25 cellular contexts compared by ENCODE assay signal in genomic region chr4:153418114-153418513, GRCh38. TPM values are rescaled to one million over a fixed set of nuclear protein-coding genes. Genes with fewer than 3 reads are reported as not detected.
DNase-seq lines count a peak whose midpoint lies in the region; ATAC-seq and TF ChIP-seq lines count a peak whose summit lies in the region.
"Had no signal": no experiment of that assay in that cellular context is flagged by ENCODE, and none has a peak within 500 bp of the region (broad histone marks: within the 10 kb centered on the region; RNA-seq: fewer than 3 reads in every experiment).

No MANE protein-coding gene starts in this region.

- H3K79me2 ChIP-seq in GM23248 (ENCODE audit: insufficient read depth), result no peaks in the 10 kb centered on the region

- no peak overlapping the region for H3K4me2 ChIP-seq in GM23248 (ENCODE audit: unreplicated experiment)

- no peak for ATAC-seq in stimulated activated naive CD8-positive, alpha-beta T cell treated with anti-CD3 and anti-CD28 coated beads, Interleukin-15, amount 100 ng/mL, for 72 hours
- ATAC-seq in foreskin keratinocyte, result no peak
- ATAC-seq: activated T-helper 17 cell treated with anti-CD3 and anti-CD28 coated beads, Interleukin-2, amount 50 U/mL, for 72 hours; left colon; stimulated activated effector memory CD8-positive, alpha-beta T cell treated with anti-CD3 and anti-CD28 coated beads, Interleukin-12 subunit alpha, Interleukin-12 subunit beta, amount 100 ng/mL, for 72 hours had no signal

- H3K9me2 ChIP-seq in GM23248 (ENCODE audit: insufficient read depth), result no peaks in the 10 kb centered on the region

- H3K36me3 Mint-ChIP-seq in endodermal cell (ENCODE audit: low read depth), result no peaks in the 10 kb centered on the region
- peaks cover 4% of the 10 kb centered on the region for H3K36me3 Mint-ChIP-seq in nephron (ENCODE audit: low read depth)
- H3K36me3 Mint-ChIP-seq: CD4-positive, CD25-positive, alpha-beta regulatory T cell; natural killer cell treated with Interleukin-12 subunit alpha and Interleukin-12 subunit beta and Interleukin-15 and Interleukin-18, amount 100 ng/mL, for 72 hours; stimulated activated effector memory CD8-positive, alpha-beta T cell treated with anti-CD3 and anti-CD28 coated beads, Interleukin-12 subunit alpha, Interleukin-12 subunit beta, amount 100 ng/mL, for 72 hours had no signal

- H3K4me3 ChIP-seq in GM23248 (no peak overlapping the region), NB4 (ENCODE audit: low read depth, low read length) (no peak overlapping the region), endodermal cell (ENCODE audit: low read length) (no peak overlapping the region)

- H3K4me3 Mint-ChIP-seq in endodermal cell, result no peak overlapping the region
- no peak overlapping the region for H3K4me3 Mint-ChIP-seq in nephron
- H3K4me3 Mint-ChIP-seq in stimulated activated naive CD8-positive, alpha-beta T cell treated with anti-CD3 and anti-CD28 coated beads, Interleukin-15, amount 100 ng/mL, for 72 hours, result no peak overlapping the region
- H3K4me3 Mint-ChIP-seq: activated CD4-positive, alpha-beta T cell treated with anti-CD3 and anti-CD28 coated beads, Interleukin-2, amount 10 ng/mL, durations not matched to agents 7 days and 5 days; activated naive CD8-positive, alpha-beta T cell treated with anti-CD3 and anti-CD28 coated beads, Interleukin-2, amount 10 ng/mL, durations not matched to agents 7 days and 5 days; activated T-helper 17 cell treated with anti-CD3 and anti-CD28 coated beads, Interleukin-2, amount 50 U/mL, for 72 hours; CD4-positive, CD25-positive, alpha-beta regulatory T cell; natural killer cell treated with Interleukin-12 subunit alpha and Interleukin-12 subunit beta and Interleukin-15 and Interleukin-18, amount 100 ng/mL, for 72 hours; stimulated activated effector memory CD8-positive, alpha-beta T cell treated with anti-CD3 and anti-CD28 coated beads, Interleukin-12 subunit alpha, Interleukin-12 subunit beta, amount 100 ng/mL, for 72 hours; T-helper 1 cell treated with Interleukin-12 subunit alpha and Interleukin-12 subunit beta and Interleukin-4 antibody, amounts not matched to agents 30 μg/mL and 1 μg/mL, for 36 hours had no signal

- H3K9ac ChIP-seq in GM23248 (no peak overlapping the region), endodermal cell (ENCODE audit: extremely low read depth, low read length, poor library complexity, severe bottlenecking) (no peak overlapping the region)

- TF ChIP-seq CTCF in NB4 (IDR thresholded peaks at IDR 0.05; ENCODE audit: low read depth, low read length) (no peak), endodermal cell (conservative IDR thresholded peaks at IDR 0.05) (no peak), nephron (IDR thresholded peaks at IDR 0.05; ENCODE audit: unreplicated experiment in 3 of 3) (no peak), foreskin keratinocyte (conservative IDR thresholded peaks at IDR 0.05) (no peak)

- H3K4me1 ChIP-seq in GM23248 (ENCODE audit: insufficient read depth) (0 out of 2 replicates have a peak, but pooled peaks cover 10% of the 10 kb centered on the region), endodermal cell (ENCODE audit: control insufficient read depth, insufficient read depth, low read length) (no peaks in the 10 kb centered on the region), foreskin keratinocyte (no peaks in the 10 kb centered on the region)

- H3K27me3 ChIP-seq in GM23248 (replicated peaks; ENCODE audit: insufficient read depth) (no peaks in the 10 kb centered on the region), endodermal cell (ENCODE audit: control insufficient read depth, insufficient read depth, low read length, poor library complexity, severe bottlenecking) (no peaks in the 10 kb centered on the region), foreskin keratinocyte (no peaks in the 10 kb centered on the region)
- H3K27me3 ChIP-seq: brain microvascular endothelial cell had no signal

- no peaks in the 10 kb centered on the region for H3K36me3 ChIP-seq in GM23248 (ENCODE audit: low read depth)
- H3K36me3 ChIP-seq in endodermal cell (ENCODE audit: control insufficient read depth, insufficient read depth, low read length), result no peaks in the 10 kb centered on the region
- H3K36me3 ChIP-seq: brain microvascular endothelial cell had no signal

- H3F3A ChIP-seq in GM23248 (ENCODE audit: insufficient read depth), result 0 out of 2 replicates have a peak, but pooled peaks cover 3% of the 10 kb centered on the region

- TF ChIP-seq POLR2A in NB4 (IDR thresholded peaks at IDR 0.05; ENCODE audit: extremely low read depth, insufficient read length), result no peak

- H3K27me3 Mint-ChIP-seq in endodermal cell (ENCODE audit: insufficient read depth), result no peaks in the 10 kb centered on the region
- H3K27me3 Mint-ChIP-seq in nephron (ENCODE audit: low read depth), result no peaks in the 10 kb centered on the region
- no peaks in the 10 kb centered on the region for H3K27me3 Mint-ChIP-seq in stimulated activated naive CD8-positive, alpha-beta T cell treated with anti-CD3 and anti-CD28 coated beads, Interleukin-15, amount 100 ng/mL, for 72 hours
- H3K27me3 Mint-ChIP-seq: activated CD4-positive, alpha-beta T cell treated with anti-CD3 and anti-CD28 coated beads, Interleukin-2, amount 10 ng/mL, durations not matched to agents 7 days and 5 days; activated naive CD8-positive, alpha-beta T cell treated with anti-CD3 and anti-CD28 coated beads, Interleukin-2, amount 10 ng/mL, durations not matched to agents 7 days and 5 days; activated T-helper 17 cell treated with anti-CD3 and anti-CD28 coated beads, Interleukin-2, amount 50 U/mL, for 72 hours; CD4-positive, CD25-positive, alpha-beta regulatory T cell; natural killer cell treated with Interleukin-12 subunit alpha and Interleukin-12 subunit beta and Interleukin-15 and Interleukin-18, amount 100 ng/mL, for 72 hours; progenitor cell of endocrine pancreas had no signal

- in situ Hi-C loops in GM23248 (cut with MboI), result no loop called here

- H3K27ac Mint-ChIP-seq in endodermal cell (no peak overlapping the region), nephron (peak overlapping the region; percentile 30 to 73 (median 68))
- H3K27ac Mint-ChIP-seq in stimulated activated naive CD8-positive, alpha-beta T cell treated with anti-CD3 and anti-CD28 coated beads, Interleukin-15, amount 100 ng/mL, for 72 hours, result no peak overlapping the region
- H3K27ac Mint-ChIP-seq: activated T-helper 17 cell treated with anti-CD3 and anti-CD28 coated beads, Interleukin-2, amount 50 U/mL, for 72 hours; natural killer cell treated with Interleukin-12 subunit alpha and Interleukin-12 subunit beta and Interleukin-15 and Interleukin-18, amount 100 ng/mL, for 72 hours; progenitor cell of endocrine pancreas; stimulated activated effector memory CD8-positive, alpha-beta T cell treated with anti-CD3 and anti-CD28 coated beads, Interleukin-12 subunit alpha, Interleukin-12 subunit beta, amount 100 ng/mL, for 72 hours; T-helper 1 cell treated with Interleukin-12 subunit alpha and Interleukin-12 subunit beta and Interleukin-4 antibody, amounts not matched to agents 30 μg/mL and 1 μg/mL, for 36 hours had no signal

- no peaks in the 10 kb centered on the region for H4K20me1 ChIP-seq in GM23248 (ENCODE audit: insufficient read depth)

- 91% methylated on average over 7 of the region's 7 CpGs for WGBS in GM23248 (ENCODE audit: low coverage in 1 of 2, low lambda C conversion rate in 2 of 2, missing lambda C conversion rate in 2 of 2), 2 experiments
- WGBS in endodermal cell (ENCODE audit: insufficient coverage in 1 of 2, insufficient read length in 1 of 2), 2 experiments, result 92 to 94% methylated on average over 6 to 7 of the region's 7 CpGs

- H3K9me3 Mint-ChIP-seq in endodermal cell (no peaks in the 10 kb centered on the region), nephron (no peaks in the 10 kb centered on the region)
- H3K9me3 Mint-ChIP-seq in stimulated activated naive CD8-positive, alpha-beta T cell treated with anti-CD3 and anti-CD28 coated beads, Interleukin-15, amount 100 ng/mL, for 72 hours, result no peaks in the 10 kb centered on the region
- H3K9me3 Mint-ChIP-seq: activated CD4-positive, alpha-beta T cell treated with anti-CD3 and anti-CD28 coated beads, Interleukin-2, amount 10 ng/mL, durations not matched to agents 7 days and 5 days; activated naive CD8-positive, alpha-beta T cell treated with anti-CD3 and anti-CD28 coated beads, Interleukin-2, amount 10 ng/mL, durations not matched to agents 7 days and 5 days; activated T-helper 17 cell treated with anti-CD3 and anti-CD28 coated beads, Interleukin-2, amount 50 U/mL, for 72 hours; CD4-positive, CD25-positive, alpha-beta regulatory T cell; natural killer cell treated with Interleukin-12 subunit alpha and Interleukin-12 subunit beta and Interleukin-15 and Interleukin-18, amount 100 ng/mL, for 72 hours; stimulated activated effector memory CD8-positive, alpha-beta T cell treated with anti-CD3 and anti-CD28 coated beads, Interleukin-12 subunit alpha, Interleukin-12 subunit beta, amount 100 ng/mL, for 72 hours; T-helper 1 cell treated with Interleukin-12 subunit alpha and Interleukin-12 subunit beta and Interleukin-4 antibody, amounts not matched to agents 30 μg/mL and 1 μg/mL, for 36 hours had no signal

- H3K4me1 Mint-ChIP-seq in endodermal cell (no peaks in the 10 kb centered on the region), nephron (peaks cover 8% of the 10 kb centered on the region)
- H3K4me1 Mint-ChIP-seq in stimulated activated naive CD8-positive, alpha-beta T cell treated with anti-CD3 and anti-CD28 coated beads, Interleukin-15, amount 100 ng/mL, for 72 hours, result peaks cover 41% of the 10 kb centered on the region
- H3K4me1 Mint-ChIP-seq: activated T-helper 17 cell treated with anti-CD3 and anti-CD28 coated beads, Interleukin-2, amount 50 U/mL, for 72 hours had no signal

- H3K27ac ChIP-seq in GM23248 (0 out of 2 replicates have a peak overlapping the region, but pooled peaks have one; percentile 9), endodermal cell (ENCODE audit: low read depth, low read length) (peak overlapping the region; percentile 77), foreskin keratinocyte (no peak overlapping the region)
- H3K27ac ChIP-seq: brain microvascular endothelial cell had no signal

- peak overlapping the region; percentile 57; the same call in 1 of the 2 replicates for H2AFZ ChIP-seq in GM23248

- DNase-seq in GM23248 (no peak), NB4 (ENCODE audit: low read depth) (peak; percentile 48), endodermal cell (no peak), superior temporal gyrus (ENCODE audit: extremely low spot score) (no peak), foreskin keratinocyte (no peak)
- no peak for DNase-seq in stimulated activated naive CD8-positive, alpha-beta T cell treated with anti-CD3 and anti-CD28 coated beads, Interleukin-15, amount 100 ng/mL, for 72 hours
- DNase-seq: activated CD4-positive, alpha-beta T cell treated with anti-CD3 and anti-CD28 coated beads, Interleukin-2, amount 10 ng/mL, durations not matched to agents 7 days and 5 days; activated naive CD8-positive, alpha-beta T cell treated with anti-CD3 and anti-CD28 coated beads, Interleukin-2, amount 10 ng/mL, durations not matched to agents 7 days and 5 days; brain microvascular endothelial cell; CD4-positive, CD25-positive, alpha-beta regulatory T cell; cortex of kidney; DMS 273 treated with DMSO at 0.1 percent for 48 hours; GOT3; KG1; left colon; NCI-H1105 treated with DMSO at 0.1 percent for 48 hours; NCI-H2107; NCI-H526; SHP77 had no signal

- no peaks in the 10 kb centered on the region for H3K9me3 ChIP-seq in GM23248 (ENCODE audit: low read depth)
- no peaks in the 10 kb centered on the region for H3K9me3 ChIP-seq in endodermal cell (ENCODE audit: control insufficient read depth, low read length)

RNA-seq across cellular contexts. Expression of gene TMEM131L, which starts 48.0 kb away (rescaled TPM):
- 5.7 and 11.1 TPM in 2 replicates for total RNA-seq in GM23248 (2014; rRNA removed; shearing (Covaris generic))
- 8.7 and 10.2 TPM in 2 replicates for polyA plus RNA-seq in GM23248 (2016; fragmentation: Nextera tagmentation; extraction: Ambion mirVana)
- 10 to 100 TPM in 1 of 2 donors, 1 to 10 TPM in 1; 6.2 to 10.8 TPM for total RNA-seq in endodermal cell
- 22.2 TPM for polyA plus RNA-seq in endodermal cell (2013, experiment 1 of 2)
- polyA plus RNA-seq in endodermal cell (2013, experiment 2 of 2), result 19.4 TPM
- total RNA-seq in foreskin keratinocyte, result 10.5 and 13.4 TPM in 2 replicates
- 3.8 and 4.1 TPM in 2 replicates for polyA plus RNA-seq in foreskin keratinocyte

Comparison
In these comparisons a context has a peak if more than half of its experiments do, and no peak if none do; other contexts are left out.
1. H3K27ac Mint-ChIP-seq: peak in nephron (3 of 3); none in endodermal cell (single experiment) and stimulated activated naive CD8-positive, alpha-beta T cell treated with anti-CD3 and anti-CD28 coated beads, Interleukin-15, amount 100 ng/mL, for 72 hours (0 of 2).